8 cellular contexts compared by ENCODE assay signal in genomic region chr4:108834787-108835384, GRCh38.
DNase-seq lines count a peak whose midpoint lies in the region; ATAC-seq, FAIRE-seq and TF ChIP-seq lines count a peak whose summit lies in the region.

No MANE protein-coding gene starts in this region.

- H3K36me3 Mint-ChIP-seq in activated T-helper 2 cell treated with anti-CD3 and anti-CD28 coated beads, Interferon-gamma antibody, Interleukin-2, Interleukin-4, amounts not matched to agents 10 μg/mL and 5 μg/mL and 100 μg/mL, durations not matched to agents 14 hours and 24 hours and 36 hours (ENCODE audit: low read depth) = no peaks in the 10 kb centered on the region

- ATAC-seq in GM18502 (IDR thresholded peaks at IDR 0.05; ENCODE audit: poor library complexity, unreplicated experiment) (no peak), HG02571 (IDR thresholded peaks at IDR 0.05; ENCODE audit: unreplicated experiment) (no peak)

- 39 to 47% (median 45%) methylated on average over 4 of the region's 4 CpGs for WGBS in small intestine, 3 donors

- intact Hi-C loops in activated T-helper 2 cell treated with anti-CD3 and anti-CD28 coated beads, Interferon-gamma antibody, Interleukin-2, Interleukin-4, amounts not matched to agents 10 μg/mL and 5 μg/mL and 100 μg/mL, durations not matched to agents 14 hours and 24 hours and 36 hours (cut with micrococcal nuclease) = loop anchor here (2.0 kb wide), 1 partner anchor 460 kb away; no protein-coding TSS in a partner anchor

- peak; percentile 86 for TF ChIP-seq CTCF in D721Med (IDR thresholded peaks at IDR 0.05; ENCODE audit: insufficient read depth, missing control alignments)
- TF ChIP-seq CTCF in fibroblast of villous mesenchyme (IDR thresholded peaks at IDR 0.05; ENCODE audit: insufficient read depth, low read depth, low read length) = peak; percentile 79

- H3K4me3 ChIP-seq in fibroblast of villous mesenchyme (ENCODE audit: low read depth, low read length) (no peak overlapping the region), small intestine (ENCODE audit: low read depth in 1 of 2, low read length in 2 of 2) (no peak overlapping the region)

- H3K9me3 ChIP-seq in small intestine (ENCODE audit: control insufficient read depth, low read depth) = no peaks in the 10 kb centered on the region

- no peak for FAIRE-seq in D721Med (lab: Jason Lieb, UNC)
- peak; percentile 47 for FAIRE-seq in small intestine (lab: Jason Lieb, UNC)

- POLR2A ChIA-PET in HEK293T (lab: Yijun Ruan, JAX) = no interaction called here

- peaks cover 14% of the 10 kb centered on the region for H3K4me1 Mint-ChIP-seq in activated T-helper 2 cell treated with anti-CD3 and anti-CD28 coated beads, Interferon-gamma antibody, Interleukin-2, Interleukin-4, amounts not matched to agents 10 μg/mL and 5 μg/mL and 100 μg/mL, durations not matched to agents 14 hours and 24 hours and 36 hours (ENCODE audit: low read depth)

- in situ Hi-C loops in SK-MEL-5 (cut with HindIII; ENCODE audit: low pct_unique_long_range_greater_than_20kb, low sequenced_read_pairs) = no loop called here

- H3K27ac Mint-ChIP-seq in activated T-helper 2 cell treated with anti-CD3 and anti-CD28 coated beads, Interferon-gamma antibody, Interleukin-2, Interleukin-4, amounts not matched to agents 10 μg/mL and 5 μg/mL and 100 μg/mL, durations not matched to agents 14 hours and 24 hours and 36 hours = no peak overlapping the region

- CTCF ChIA-PET in HEK293T (lab: Yijun Ruan, JAX) = interaction anchor here (0.7 kb wide), 1 partner anchor 500 kb away, joined by 5 read pairs; no protein-coding TSS in a partner anchor

- H3K36me3 ChIP-seq in small intestine (ENCODE audit: control insufficient read depth in 2 of 2, insufficient read depth in 2 of 2, low read length in 2 of 2) = no peaks in the 10 kb centered on the region

- DNase-seq in D721Med (ENCODE audit: insufficient read length, low spot score) = no peak
- peak; percentile 29 for DNase-seq in HEK293T (ENCODE audit: extremely low spot score)
- peak; percentile 71 for DNase-seq in SK-MEL-5 (ENCODE audit: low read depth, low spot score)
- DNase-seq in fibroblast of villous mesenchyme (ENCODE audit: low read depth) = peak; percentile 65
- peak; percentile 43 for DNase-seq in small intestine
- no peak for DNase-seq in activated T-helper 2 cell treated with anti-CD3 and anti-CD28 coated beads, Interferon-gamma antibody, Interleukin-2, Interleukin-4, amounts not matched to agents 10 μg/mL and 5 μg/mL and 100 μg/mL, durations not matched to agents 14 hours and 24 hours and 36 hours (ENCODE audit: low spot score)

- no peaks in the 10 kb centered on the region for H3K27me3 ChIP-seq in small intestine (ENCODE audit: control insufficient read depth in 2 of 2, insufficient read depth in 2 of 2, low read length in 2 of 2)

- H3K4me3 Mint-ChIP-seq in activated T-helper 2 cell treated with anti-CD3 and anti-CD28 coated beads, Interferon-gamma antibody, Interleukin-2, Interleukin-4, amounts not matched to agents 10 μg/mL and 5 μg/mL and 100 μg/mL, durations not matched to agents 14 hours and 24 hours and 36 hours (ENCODE audit: low read depth) = no peak overlapping the region

- peaks cover 0 to 2% of the 10 kb centered on the region in 2 donors for H3K4me1 ChIP-seq in small intestine (ENCODE audit: control insufficient read depth in 2 of 2, insufficient read depth in 1 of 2, low read depth in 1 of 2, low read length in 1 of 2)

- peaks cover 17% of the 10 kb centered on the region for H3K27me3 Mint-ChIP-seq in activated T-helper 2 cell treated with anti-CD3 and anti-CD28 coated beads, Interferon-gamma antibody, Interleukin-2, Interleukin-4, amounts not matched to agents 10 μg/mL and 5 μg/mL and 100 μg/mL, durations not matched to agents 14 hours and 24 hours and 36 hours (ENCODE audit: low read depth)

- no peaks in the 10 kb centered on the region for H3K9me3 Mint-ChIP-seq in activated T-helper 2 cell treated with anti-CD3 and anti-CD28 coated beads, Interferon-gamma antibody, Interleukin-2, Interleukin-4, amounts not matched to agents 10 μg/mL and 5 μg/mL and 100 μg/mL, durations not matched to agents 14 hours and 24 hours and 36 hours

- H3K27ac ChIP-seq in small intestine (ENCODE audit: low read depth in 1 of 2, low read length in 1 of 2) = no peak overlapping the region

TF ChIP-seq in HEK293T, 16 proteins besides CTCF, POLR2A, EP300 and RAD21:
- TF ChIP-seq FOXK2 (IDR thresholded peaks at IDR 0.05) = no peak
- TF ChIP-seq ZNF384 (IDR thresholded peaks at IDR 0.05) = no peak
- TF ChIP-seq L3MBTL2 (conservative IDR thresholded peaks at IDR 0.05) = no peak
- TF ChIP-seq NFRKB (IDR thresholded peaks at IDR 0.05) = no peak
- no peak for TF ChIP-seq SUZ12 (IDR thresholded peaks at IDR 0.05)
- no peak for TF ChIP-seq FOXA1 (IDR thresholded peaks at IDR 0.05)
- no peak for TF ChIP-seq SP1 (IDR thresholded peaks at IDR 0.05)
- no peak for TF ChIP-seq CTBP1 (IDR thresholded peaks at IDR 0.05; ENCODE audit: borderline replicate concordance)
- TF ChIP-seq PKNOX1 (IDR thresholded peaks at IDR 0.05) = no peak
- TF ChIP-seq LEF1 (IDR thresholded peaks at IDR 0.05; ENCODE audit: borderline replicate concordance) = no peak
- TF ChIP-seq HDGF (IDR thresholded peaks at IDR 0.05; ENCODE audit: borderline replicate concordance) = no peak
- TF ChIP-seq TARDBP (IDR thresholded peaks at IDR 0.05) = no peak
- TF ChIP-seq FOXM1 (IDR thresholded peaks at IDR 0.05; ENCODE audit: borderline replicate concordance) = no peak
- no peak for TF ChIP-seq ELF4 (IDR thresholded peaks at IDR 0.05)
- no peak for TF ChIP-seq ARNT (IDR thresholded peaks at IDR 0.05)

Comparison
In these comparisons a context has a peak if more than half of its experiments do, and no peak if none do; other contexts are left out.
1. DNase-seq: peak in HEK293T (single experiment), SK-MEL-5 (single experiment), fibroblast of villous mesenchyme (single experiment) and small intestine (single experiment); none in D721Med (single experiment) and activated T-helper 2 cell treated with anti-CD3 and anti-CD28 coated beads, Interferon-gamma antibody, Interleukin-2, Interleukin-4, amounts not matched to agents 10 μg/mL and 5 μg/mL and 100 μg/mL, durations not matched to agents 14 hours and 24 hours and 36 hours (single experiment).